Comparison of ENCODE assay signal across 26 cellular contexts in genomic region chr1:230321341-230321740, GRCh38.
"Had no signal": no experiment of that assay in that cellular context is flagged by ENCODE, and none has a peak within 500 bp of the region (broad histone marks: within the 10 kb centered on the region; RNA-seq: fewer than 3 reads in every experiment).

No MANE protein-coding gene starts in this region.

- H3K27me3 ChIP-seq: MG63, SJSA1 had no signal

- ATAC-seq: activated CD8-positive, alpha-beta T cell treated with anti-CD3 and anti-CD28 coated beads, Interleukin-2, amount 10 ng/mL, durations not matched to agents 7 days and 5 days; activated naive CD4-positive, alpha-beta T cell treated with anti-CD3 and anti-CD28 coated beads, Interleukin-2, amount 50 U/mL, for 72 hours; activated naive CD8-positive, alpha-beta T cell treated with anti-CD3 and anti-CD28 coated beads, Interleukin-2, amount 50 U/mL, for 24 hours; T-helper 17 cell; WTC11 had no signal

- H3K36me3 ChIP-seq: MG63, SJSA1 had no signal

- H3K27ac ChIP-seq: SJSA1 had no signal

- H3K4me3 ChIP-seq: MG63, SJSA1 had no signal

- H3K9me3 ChIP-seq: MG63, SJSA1 had no signal

- H3K4me1 ChIP-seq: SJSA1 had no signal

- DNase-seq: activated CD4-positive, alpha-beta T cell treated with anti-CD3 and anti-CD28 coated beads for 48 hours; activated CD4-positive, alpha-beta T cell treated with anti-CD3 and anti-CD28 coated beads, Interleukin-2, amount 50 U/mL, for 4 hours; activated CD4-positive, CD25-positive, alpha-beta regulatory T cell treated with anti-CD3 and anti-CD28 coated beads, Interleukin-2, amount 50 U/mL, for 72 hours; activated CD8-positive, alpha-beta memory T cell treated with anti-CD3 and anti-CD28 coated beads, Interleukin-2, amount 50 U/mL, for 48 hours; activated CD8-positive, alpha-beta T cell treated with anti-CD3 and anti-CD28 coated beads, Interleukin-2, amount 10 ng/mL, durations not matched to agents 7 days and 5 days; activated effector memory CD4-positive, alpha-beta T cell treated with Interleukin-2 at 50 U/mL for 16 hours; activated naive CD4-positive, alpha-beta T cell treated with Interleukin-2 at 50 U/mL for 16 hours; activated naive CD8-positive, alpha-beta T cell treated with anti-CD3 and anti-CD28 coated beads, Interleukin-2, amount 50 U/mL, for 24 hours; activated T-cell treated with anti-CD3 and anti-CD28 coated beads, Interleukin-2, amount 50 U/mL, for 24 hours; amniotic stem cell; MG63; MV-4-11; NCI-H1417 treated with DMSO at 0.1 percent for 48 hours; NCI-H1694; NCI-H2029; NCI-H2107; NCI-H2171 treated with DMSO at 0.1 percent for 48 hours; NCI-H226; NCI-H510A; NCI-H526 treated with DMSO at 0.1 percent for 48 hours; NCI-H82; T-helper 17 cell; T-helper 9 cell had no signal
